Comparison of ENCODE assay signal across 14 cellular contexts in genomic region chr17:29740017-29740416, GRCh38.
DNase-seq lines count a peak whose midpoint lies in the region; ATAC-seq and TF ChIP-seq lines count a peak whose summit lies in the region.
"Had no signal": no experiment of that assay in that cellular context is flagged by ENCODE, and none has a peak within 500 bp of the region (broad histone marks: within the 10 kb centered on the region; RNA-seq: fewer than 3 reads in every experiment).

No MANE protein-coding gene starts in this region.

- no peak overlapping the region for H4K12ac ChIP-seq in trophoblast cell (ENCODE audit: low read depth, low read length)

- H3K27ac ChIP-seq in CD8-positive, alpha-beta T cell (ENCODE audit: low read depth, low read length) = no peak overlapping the region
- peak overlapping the region; percentile 90 for H3K27ac ChIP-seq in right cardiac atrium (ENCODE audit: low read length)
- H3K27ac ChIP-seq in trophoblast cell (ENCODE audit: low read depth, low read length) = peak overlapping the region; percentile 66

- H3K9me3 Mint-ChIP-seq in CD8-positive, alpha-beta T cell = no peaks in the 10 kb centered on the region

- H2AFZ ChIP-seq in trophoblast cell (ENCODE audit: insufficient read depth, low read length, poor library complexity) = no peak overlapping the region

- H3K27ac Mint-ChIP-seq in CD8-positive, alpha-beta T cell = peak overlapping the region; percentile 87
- peak overlapping the region; percentile 75 for H3K27ac Mint-ChIP-seq in T-helper 17 cell

- H3K27me3 Mint-ChIP-seq in CD8-positive, alpha-beta T cell (ENCODE audit: low read depth) = no peaks in the 10 kb centered on the region
- H3K27me3 Mint-ChIP-seq in T-helper 17 cell = no peaks in the 10 kb centered on the region

- no peak for TF ChIP-seq CTCF in CD8-positive, alpha-beta T cell (IDR thresholded peaks at IDR 0.05)

- H2AK5ac ChIP-seq in trophoblast cell (ENCODE audit: low read length) = no peak overlapping the region

- H4K8ac ChIP-seq in trophoblast cell (ENCODE audit: low read depth, low read length) = no peak overlapping the region

- no peak overlapping the region for H4K91ac ChIP-seq in trophoblast cell (ENCODE audit: low read depth, low read length)

- H3K9me3 ChIP-seq in CD8-positive, alpha-beta T cell (ENCODE audit: low read length) = no peaks in the 10 kb centered on the region
- H3K9me3 ChIP-seq in T-helper 17 cell (ENCODE audit: control insufficient read depth, low read length, poor library complexity, severe bottlenecking) (no peaks in the 10 kb centered on the region), right cardiac atrium (ENCODE audit: control insufficient read depth, low read length) (no peaks in the 10 kb centered on the region), trophoblast cell (ENCODE audit: insufficient read depth, low read depth, low read length) (no peaks in the 10 kb centered on the region)

- peak overlapping the region; percentile 15 for H3K4me3 Mint-ChIP-seq in CD8-positive, alpha-beta T cell
- H3K4me3 Mint-ChIP-seq in T-helper 17 cell = no peak overlapping the region

- no peak overlapping the region for H3K4me3 ChIP-seq in CD8-positive, alpha-beta T cell (ENCODE audit: low read depth, low read length)
- H3K4me3 ChIP-seq in right cardiac atrium (ENCODE audit: low read length) (no peak overlapping the region), trophoblast cell (ENCODE audit: low read depth, low read length) (no peak overlapping the region)

- POLR2A ChIA-PET in CD8-positive, alpha-beta T cell (lab: Charles Lee) = interaction anchor here (1.5 kb wide), 1 partner anchor 34 kb away, joined by 4 read pairs; no protein-coding TSS in a partner anchor

- no peak overlapping the region for H2BK120ac ChIP-seq in trophoblast cell (ENCODE audit: insufficient read depth, low read length, poor library complexity)

- intact Hi-C loops in CD8-positive, alpha-beta T cell (cut with DNase I, micrococcal nuclease) = loop anchor here (2.0 to 5.0 kb wide), 3 partner anchors 17 to 35 kb away; no protein-coding TSS in a partner anchor
- intact Hi-C loops in right cardiac atrium (cut with DNase I) = no loop called here

- CTCF ChIA-PET in CD8-positive, alpha-beta T cell (lab: Charles Lee) = interaction anchor here (1.6 to 1.7 kb wide), 2 partner anchors 18 to 115 kb away, joined by 3 to 4 read pairs; no protein-coding TSS in a partner anchor

- no peaks in the 10 kb centered on the region for H3K79me1 ChIP-seq in trophoblast cell (ENCODE audit: low read length)

- WGBS in right cardiac atrium = 45% methylated on average over 4 of the region's 4 CpGs
- WGBS in trophoblast cell (ENCODE audit: extremely low coverage, insufficient coverage, insufficient read length) = no CpG with 5 or more reads among the region's 4 CpGs

- no peak overlapping the region for H2BK5ac ChIP-seq in trophoblast cell (ENCODE audit: low read depth, low read length, poor library complexity)

- no peaks in the 10 kb centered on the region for H3K79me2 ChIP-seq in trophoblast cell (ENCODE audit: control insufficient read depth, insufficient read depth, low read length, poor library complexity)

- peak; percentile 22 for ATAC-seq in CD8-positive, alpha-beta T cell
- ATAC-seq in T-helper 17 cell (no peak), right cardiac atrium (peak in 1 of 2 donors; percentile 42), GM21528 (IDR thresholded peaks at IDR 0.05; ENCODE audit: low FRiP score, unreplicated experiment) (no peak)

- peaks cover 57% of the 10 kb centered on the region for H3K4me1 Mint-ChIP-seq in CD8-positive, alpha-beta T cell (ENCODE audit: low read depth)
- H3K4me1 Mint-ChIP-seq in T-helper 17 cell = peaks cover 20% of the 10 kb centered on the region

- DNase-seq in CD8-positive, alpha-beta T cell = no peak
- DNase-seq in T-helper 17 cell (no peak), right cardiac atrium (no peak), trophoblast cell (no peak), GM19238 (ENCODE audit: insufficient read length, low spot score) (no peak), NCI-H1694 (lab: John Stamatoyannopoulos, UW) (no peak), NCI-H748 (lab: John Stamatoyannopoulos, UW; ENCODE audit: unreplicated experiment) (no peak)
- DNase-seq: effector CD8-positive, alpha-beta T cell; kidney glomerular epithelial cell; NCI-H526 treated with DMSO at 0.1 percent for 48 hours; SIG-M5; stimulated activated CD4-positive, alpha-beta T cell treated with anti-CD3 and anti-CD28 coated beads, Interleukin-2, amount 100 ng/mL, for 24 hours; stimulated activated naive CD4-positive, alpha-beta T cell had no signal

- H3K18ac ChIP-seq in trophoblast cell (ENCODE audit: low read length) = no peak overlapping the region

- no peak overlapping the region for H3K4ac ChIP-seq in trophoblast cell (ENCODE audit: low read depth, low read length)

- H3K14ac ChIP-seq in trophoblast cell (ENCODE audit: low read length) = no peak overlapping the region

- H3K36me3 ChIP-seq in CD8-positive, alpha-beta T cell (ENCODE audit: insufficient read depth, low read length) = no peaks in the 10 kb centered on the region
- H3K36me3 ChIP-seq in trophoblast cell (ENCODE audit: control insufficient read depth in 1 of 2, insufficient read depth in 2 of 2, low read length in 2 of 2) = no peaks in the 10 kb centered on the region

- no peaks in the 10 kb centered on the region for H3K27me3 ChIP-seq in CD8-positive, alpha-beta T cell (ENCODE audit: insufficient read depth, low read length)
- H3K27me3 ChIP-seq in right cardiac atrium (ENCODE audit: control insufficient read depth, insufficient read depth) = no peaks in the 10 kb centered on the region
- no peaks in the 10 kb centered on the region for H3K27me3 ChIP-seq in trophoblast cell (ENCODE audit: insufficient read depth, low read length)

- no peak overlapping the region for H3K4me2 ChIP-seq in trophoblast cell (ENCODE audit: low read length)

- H3K23ac ChIP-seq in trophoblast cell (ENCODE audit: low read length) = no peak overlapping the region

- no peak overlapping the region for H3K9ac ChIP-seq in trophoblast cell (ENCODE audit: low read length)

- H2BK12ac ChIP-seq in trophoblast cell (ENCODE audit: low read length) = no peak overlapping the region

- H3K36me3 Mint-ChIP-seq in CD8-positive, alpha-beta T cell = peaks cover 41% of the 10 kb centered on the region
- no peaks in the 10 kb centered on the region for H3K36me3 Mint-ChIP-seq in T-helper 17 cell (ENCODE audit: low read depth)

- H3K4me1 ChIP-seq in CD8-positive, alpha-beta T cell (ENCODE audit: insufficient read depth, low read length) = peaks cover 30% of the 10 kb centered on the region
- peaks cover 5% of the 10 kb centered on the region for H3K4me1 ChIP-seq in right cardiac atrium (ENCODE audit: control insufficient read depth, insufficient read depth, low read length)
- peaks cover 6 to 11% of the 10 kb centered on the region in 2 experiments for H3K4me1 ChIP-seq in trophoblast cell (ENCODE audit: control insufficient read depth in 1 of 2, insufficient read depth in 2 of 2, low read length in 2 of 2)

Comparison
In these comparisons a context has a peak if more than half of its experiments do, and no peak if none do; other contexts are left out.
1. intact Hi-C loops: an anchor here in CD8-positive, alpha-beta T cell (2.0 to 5.0 kb wide); none called in right cardiac atrium.